In genomic region chr14:105746124-105746514, GRCh38 we compare ENCODE assay signal across 19 cellular contexts.
"Had no signal": no experiment of that assay in that cellular context is flagged by ENCODE, and none has a peak within 500 bp of the region (broad histone marks: within the 10 kb centered on the region; RNA-seq: fewer than 3 reads in every experiment).

No MANE protein-coding gene starts in this region.

- H3K9me3 ChIP-seq: body of pancreas, heart right ventricle, left ventricle myocardium inferior, psoas muscle, right atrium auricular region, transverse colon had no signal

- H3K27me3 Mint-ChIP-seq: natural killer cell treated with Interleukin-12 subunit alpha and Interleukin-12 subunit beta and Interleukin-15 and Interleukin-18, amount 100 ng/mL, for 72 hours had no signal

- H3K4me3 Mint-ChIP-seq: activated naive CD4-positive, alpha-beta T cell treated with anti-CD3 and anti-CD28 coated beads, Interleukin-2, amount 10 ng/mL, durations not matched to agents 7 days and 5 days; natural killer cell treated with Interleukin-12 subunit alpha and Interleukin-12 subunit beta and Interleukin-15 and Interleukin-18, amount 100 ng/mL, for 72 hours; T-cell had no signal

- DNase-seq: activated CD4-positive, alpha-beta T cell treated with anti-CD3 and anti-CD28 coated beads, Interleukin-2, amount 50 U/mL, for 48 hours; activated effector memory CD4-positive, alpha-beta T cell treated with anti-CD3 and anti-CD28 coated beads, Interleukin-2, amount 50 U/mL, for 16 hours; activated naive CD4-positive, alpha-beta T cell treated with anti-CD3 and anti-CD28 coated beads, Interleukin-2, amount 10 ng/mL, durations not matched to agents 7 days and 5 days; activated T-cell treated with anti-CD3 and anti-CD28 coated beads, Interleukin-2, amount 50 U/mL, for 48 hours; anterior cingulate cortex; body of pancreas; heart right ventricle; kidney glomerular epithelial cell; left ventricle myocardium inferior; mammary epithelial cell; midbrain; ovary; stimulated activated CD4-positive, alpha-beta T cell treated with anti-CD3 and anti-CD28 coated beads, Interleukin-4, amount 100 ng/mL, for 24 hours; T-cell; transverse colon had no signal

- H3K4me3 ChIP-seq: body of pancreas, cardiac muscle cell, heart right ventricle, left ventricle myocardium inferior, ovary, psoas muscle, right atrium auricular region, transverse colon had no signal

- H3K36me3 ChIP-seq: cardiac muscle cell, heart right ventricle, left ventricle myocardium inferior, ovary, right atrium auricular region, transverse colon had no signal

- H3K4me1 ChIP-seq: body of pancreas, left ventricle myocardium inferior, psoas muscle, right atrium auricular region, transverse colon had no signal

- H3K9me3 Mint-ChIP-seq: activated naive CD4-positive, alpha-beta T cell treated with anti-CD3 and anti-CD28 coated beads, Interleukin-2, amount 10 ng/mL, durations not matched to agents 7 days and 5 days; natural killer cell treated with Interleukin-12 subunit alpha and Interleukin-12 subunit beta and Interleukin-15 and Interleukin-18, amount 100 ng/mL, for 72 hours; T-cell had no signal

- ATAC-seq: body of pancreas, heart right ventricle, psoas muscle, T-cell had no signal

- H3K27me3 ChIP-seq: body of pancreas, cardiac muscle cell, ovary, right atrium auricular region, transverse colon had no signal

- H3K36me3 Mint-ChIP-seq: activated naive CD4-positive, alpha-beta T cell treated with anti-CD3 and anti-CD28 coated beads, Interleukin-2, amount 10 ng/mL, durations not matched to agents 7 days and 5 days; natural killer cell treated with Interleukin-12 subunit alpha and Interleukin-12 subunit beta and Interleukin-15 and Interleukin-18, amount 100 ng/mL, for 72 hours; T-cell had no signal

- H3K27ac ChIP-seq: body of pancreas, cardiac muscle cell, heart right ventricle, left ventricle myocardium inferior, ovary, psoas muscle, right atrium auricular region, transverse colon had no signal

- H3K27ac Mint-ChIP-seq: activated naive CD4-positive, alpha-beta T cell treated with anti-CD3 and anti-CD28 coated beads, Interleukin-2, amount 10 ng/mL, durations not matched to agents 7 days and 5 days; natural killer cell treated with Interleukin-12 subunit alpha and Interleukin-12 subunit beta and Interleukin-15 and Interleukin-18, amount 100 ng/mL, for 72 hours had no signal
